ENCODE assay signal across 12 cellular contexts in genomic region chr7:28533731-28534531, GRCh38.
DNase-seq lines count a peak whose midpoint lies in the region; ATAC-seq and TF ChIP-seq lines count a peak whose summit lies in the region.
"Had no signal": no experiment of that assay in that cellular context is flagged by ENCODE, and none has a peak within 500 bp of the region (broad histone marks: within the 10 kb centered on the region; RNA-seq: fewer than 3 reads in every experiment).

No MANE protein-coding gene starts in this region.

- intact Hi-C loops in head of caudate nucleus (cut with DNase I), result no loop called here

- ATAC-seq in GM18498 (IDR thresholded peaks at IDR 0.05; ENCODE audit: unreplicated experiment) (no peak), HG03571 (IDR thresholded peaks at IDR 0.05; ENCODE audit: unreplicated experiment) (no peak)
- ATAC-seq: activated CD8-positive, alpha-beta memory T cell treated with anti-CD3 and anti-CD28 coated beads, Interleukin-2, amount 10 ng/mL, durations not matched to agents 7 days and 5 days; CD8-positive, alpha-beta T cell; SK-N-SH treated with all-trans-retinoic acid at 6 μM for 48 hours had no signal

- H3K27ac ChIP-seq in VCaP, result peak overlapping the region; percentile 24

- no peak for TF ChIP-seq CTCF in VCaP (conservative IDR thresholded peaks at IDR 0.05)

- DNase-seq in DMS53 treated with DMSO at 0.1 percent for 48 hours (lab: John Stamatoyannopoulos, UW; ENCODE audit: unreplicated experiment) (peak; percentile 15), head of caudate nucleus (peak in 40 of 42 donors; percentile 5 to 90 (median 62)), pons (ENCODE audit: low spot score) (peak; percentile 96)
- DNase-seq in effector CD8-positive, alpha-beta T cell (lab: John Stamatoyannopoulos, UW), result no peak
- DNase-seq in stimulated activated CD4-positive, alpha-beta T cell treated with anti-CD3 and anti-CD28 coated beads, Interleukin-15, amount 100 ng/mL, for 24 hours, result no peak
- DNase-seq: activated CD8-positive, alpha-beta memory T cell treated with anti-CD3 and anti-CD28 coated beads, Interleukin-2, amount 10 ng/mL, durations not matched to agents 7 days and 5 days; CD8-positive, alpha-beta T cell; NCI-H1694 treated with DMSO at 0.1 percent for 48 hours had no signal

Comparison
In these comparisons a context has a peak if more than half of its experiments do, and no peak if none do; other contexts are left out.
1. DNase-seq: peak in DMS53 treated with DMSO at 0.1 percent for 48 hours (single experiment), head of caudate nucleus (40 of 42) and pons (single experiment); none in effector CD8-positive, alpha-beta T cell (single experiment) and stimulated activated CD4-positive, alpha-beta T cell treated with anti-CD3 and anti-CD28 coated beads, Interleukin-15, amount 100 ng/mL, for 24 hours (single experiment).